ENCODE assay signal across 10 cellular contexts in genomic region chr1:23964235-23964668, GRCh38. TPM values are rescaled to one million over a fixed set of nuclear protein-coding genes. Genes with fewer than 3 reads are reported as not detected.
DNase-seq lines count a peak whose midpoint lies in the region; ATAC-seq, FAIRE-seq and TF ChIP-seq lines count a peak whose summit lies in the region.
"Had no signal": no experiment of that assay in that cellular context is flagged by ENCODE, and none has a peak within 500 bp of the region (broad histone marks: within the 10 kb centered on the region; RNA-seq: fewer than 3 reads in every experiment).

No MANE protein-coding gene starts in this region.

- no peaks in the 10 kb centered on the region for H3K27me3 ChIP-seq in MM.1S (replicated peaks; ENCODE audit: insufficient read depth, low read length)

- H3K9me3 Mint-ChIP-seq in central memory CD8-positive, alpha-beta T cell, result no peaks in the 10 kb centered on the region
- H3K9me3 Mint-ChIP-seq in osteocyte (ENCODE audit: unreplicated experiment), result no peaks in the 10 kb centered on the region

- no peaks in the 10 kb centered on the region for H3K27me3 Mint-ChIP-seq in central memory CD8-positive, alpha-beta T cell
- H3K27me3 Mint-ChIP-seq in osteocyte (ENCODE audit: unreplicated experiment), result no peaks in the 10 kb centered on the region

- peaks cover 81% of the 10 kb centered on the region for H3K79me2 ChIP-seq in MM.1S (ENCODE audit: low read length)

- ATAC-seq in central memory CD8-positive, alpha-beta T cell (replicated peaks; ENCODE audit: extremely low read depth, poor library complexity, severe bottlenecking), result no peak
- no peak for ATAC-seq in sciatic nerve

- peak overlapping the region; percentile 39 for H3K4me2 ChIP-seq in MM.1S (ENCODE audit: low read depth, low read length)

- peaks cover 60% of the 10 kb centered on the region for H3K36me3 Mint-ChIP-seq in central memory CD8-positive, alpha-beta T cell (ENCODE audit: insufficient read depth)
- peaks cover 45% of the 10 kb centered on the region for H3K36me3 Mint-ChIP-seq in osteocyte (ENCODE audit: unreplicated experiment)

- H3K4me3 ChIP-seq in MM.1S (ENCODE audit: low read length), result peak overlapping the region; percentile 15

- peaks cover 56% of the 10 kb centered on the region for H3F3A ChIP-seq in MM.1S (ENCODE audit: insufficient read depth, low read length)

- TF ChIP-seq POLR2A in GM12892 (IDR thresholded peaks at IDR 0.05; ENCODE audit: low read depth, low read length), result peak; percentile 41; the same call in 1 of the 2 replicates

- peaks cover 43% of the 10 kb centered on the region for H3K4me1 Mint-ChIP-seq in central memory CD8-positive, alpha-beta T cell
- peaks cover 17% of the 10 kb centered on the region for H3K4me1 Mint-ChIP-seq in osteocyte (ENCODE audit: unreplicated experiment)

- FAIRE-seq in GM12892 (lab: Jason Lieb, UNC), result no peak

- peak overlapping the region; percentile 65 for H3K27ac Mint-ChIP-seq in central memory CD8-positive, alpha-beta T cell (ENCODE audit: low read depth)
- H3K27ac Mint-ChIP-seq in osteocyte (ENCODE audit: unreplicated experiment), result peak overlapping the region; percentile 60

- H4K20me1 ChIP-seq in MM.1S (ENCODE audit: insufficient read depth, low read length), result peaks cover 18% of the 10 kb centered on the region

- no peaks in the 10 kb centered on the region for H3K9me2 ChIP-seq in MM.1S (replicated peaks; ENCODE audit: insufficient read depth, low read length)

- H3K4me1 ChIP-seq in MM.1S (ENCODE audit: low read length), result peaks cover 57% of the 10 kb centered on the region

- H3K9ac ChIP-seq in MM.1S (ENCODE audit: low read length), result peak overlapping the region; percentile 28; the same call in 1 of the 2 replicates

- DNase-seq in GM12892 (ENCODE audit: insufficient read length), result no peak
- DNase-seq in MM.1S, result peak; percentile 11
- DNase-seq in central memory CD8-positive, alpha-beta T cell (ENCODE audit: low spot score in 2 of 2), result no peak
- DNase-seq in osteocyte (ENCODE audit: extremely low spot score, unreplicated experiment), result no peak
- DNase-seq in sciatic nerve (ENCODE audit: low spot score), result no peak
- DNase-seq in AG08396 (ENCODE audit: low spot score), result no peak
- DNase-seq in activated CD4-positive, CD25-positive, alpha-beta regulatory T cell treated with anti-CD3 and anti-CD28 coated beads, Interleukin-2, amount 50 U/mL, for 72 hours, result no peak
- DNase-seq: activated CD4-positive, alpha-beta T cell treated with anti-CD3 and anti-CD28 coated beads, Interleukin-2, amount 50 U/mL, for 4 hours; left colon; NCI-H524 treated with DMSO at 0.1 percent for 48 hours had no signal

- peak overlapping the region; percentile 64; the same call in 1 of the 2 replicates for H3K27ac ChIP-seq in MM.1S (ENCODE audit: low read length)

- H2AFZ ChIP-seq in MM.1S (ENCODE audit: low read length), result no peak overlapping the region

- H3K4me3 Mint-ChIP-seq in central memory CD8-positive, alpha-beta T cell, result no peak overlapping the region
- no peak overlapping the region for H3K4me3 Mint-ChIP-seq in osteocyte (ENCODE audit: unreplicated experiment)

- peaks cover 7% of the 10 kb centered on the region; the same call in 1 of the 2 replicates for H3K36me3 ChIP-seq in MM.1S (replicated peaks; ENCODE audit: insufficient read depth, low read length)

- TF ChIP-seq CTCF in MM.1S (IDR thresholded peaks at IDR 0.05; ENCODE audit: low read length), result no peak
- TF ChIP-seq CTCF in osteocyte (IDR thresholded peaks at IDR 0.05), result no peak

- intact Hi-C loops in sciatic nerve (cut with DNase I), result no loop called here

- no peaks in the 10 kb centered on the region for H3K9me3 ChIP-seq in MM.1S (replicated peaks; ENCODE audit: insufficient read depth, low read length)

RNA-seq across cellular contexts. Expression of gene PNRC2, which starts 4.6 kb away (rescaled TPM):
- 112 TPM for polyA plus RNA-seq in GM12892 (2012; ENCODE audit: missing spikeins)
- total RNA-seq in osteocyte (58.9 and 63.7 TPM in 2 replicates), sciatic nerve (84.2 TPM)

RNA-seq across cellular contexts. Expression of gene SRSF10, which starts 15.9 kb away (rescaled TPM):
- polyA plus RNA-seq in GM12892 (2012; ENCODE audit: missing spikeins), result 157 TPM
- 87.0 and 93.3 TPM in 2 replicates for total RNA-seq in osteocyte
- 92.1 TPM for total RNA-seq in sciatic nerve

RNA-seq across cellular contexts. Expression of gene CNR2, which starts 51.1 kb away (rescaled TPM):
- polyA plus RNA-seq in GM12892 (2012; ENCODE audit: missing spikeins), result 5.2 TPM
- total RNA-seq in osteocyte, result not detected in 2 replicates
- total RNA-seq in sciatic nerve, result 0.09 TPM
